Comparison of ENCODE assay signal across 8 cellular contexts in genomic region chr15:45036812-45037781, GRCh38. TPM values are rescaled to one million over a fixed set of nuclear protein-coding genes. Genes with fewer than 3 reads are reported as not detected.
DNase-seq lines count a peak whose midpoint lies in the region; ATAC-seq and TF ChIP-seq lines count a peak whose summit lies in the region.
"Not testable (repeated sequence)": the region's sequence is repeated elsewhere in the genome, so short reads cannot be mapped to it uniquely, and the experiment has no call there.

No MANE protein-coding gene starts in this region.

- CTCF ChIA-PET in activated naive CD4-positive, alpha-beta T cell treated with anti-CD3 and anti-CD28 coated beads, Interleukin-2, amount 10 ng/mL, durations not matched to agents 7 days and 5 days (lab: Charles Lee): interaction anchor here (0.6 to 3.6 kb wide), 15 partner anchors 10 to 460 kb away, joined by 3 to 22 read pairs (median 5); partner anchors contain the start of genes SORD and SPG11

- not testable (repeated sequence) for H3K36me3 Mint-ChIP-seq in activated naive CD4-positive, alpha-beta T cell treated with anti-CD3 and anti-CD28 coated beads, Interleukin-2, amount 10 ng/mL, durations not matched to agents 7 days and 5 days; osteocyte (ENCODE audit: unreplicated experiment)

- H3K9me3 ChIP-seq in SU-DHL-6 (ENCODE audit: insufficient read depth, low read length): not testable (repeated sequence)

- H3K27ac ChIP-seq in SU-DHL-6 (ENCODE audit: low read depth, low read length): not testable (repeated sequence)

- not testable (repeated sequence) for H4K20me1 ChIP-seq in SU-DHL-6 (ENCODE audit: low read depth, low read length)

- not testable (repeated sequence) for H2AFZ ChIP-seq in SU-DHL-6 (ENCODE audit: low read depth, low read length, severe bottlenecking)

- not testable (repeated sequence) for H3K27ac Mint-ChIP-seq in activated naive CD4-positive, alpha-beta T cell treated with anti-CD3 and anti-CD28 coated beads, Interleukin-2, amount 10 ng/mL, durations not matched to agents 7 days and 5 days
- peak overlapping the region; percentile 14 for H3K27ac Mint-ChIP-seq in osteocyte (ENCODE audit: unreplicated experiment)

- not testable (repeated sequence) for H3F3A ChIP-seq in SU-DHL-6 (ENCODE audit: insufficient read depth)

- H3K9me2 ChIP-seq in SU-DHL-6 (replicated peaks; ENCODE audit: insufficient read depth, low read length): not testable (repeated sequence)

- not testable (repeated sequence) for H3K36me3 ChIP-seq in SU-DHL-6 (ENCODE audit: low read length)

- H3K79me2 ChIP-seq in SU-DHL-6 (ENCODE audit: insufficient read depth, low read length): not testable (repeated sequence)

- DNase-seq in GM10266 (ENCODE audit: extremely low spot score): peak; percentile 65
- peak; percentile 60 for DNase-seq in NCI-H146 treated with DMSO at 0.1 percent for 48 hours (lab: John Stamatoyannopoulos, UW; ENCODE audit: unreplicated experiment)
- peak; percentile 83 for DNase-seq in activated naive CD4-positive, alpha-beta T cell treated with anti-CD3 and anti-CD28 coated beads, Interleukin-2, amount 10 ng/mL, durations not matched to agents 7 days and 5 days
- DNase-seq in germinal center (ENCODE audit: low spot score): peak; percentile 44
- DNase-seq in osteocyte (ENCODE audit: extremely low spot score, unreplicated experiment): not testable (repeated sequence)
- DNase-seq in superior temporal gyrus (ENCODE audit: extremely low spot score): peak; percentile 87

- peaks cover 25% of the 10 kb centered on the region for H3K4me1 Mint-ChIP-seq in activated naive CD4-positive, alpha-beta T cell treated with anti-CD3 and anti-CD28 coated beads, Interleukin-2, amount 10 ng/mL, durations not matched to agents 7 days and 5 days
- not testable (repeated sequence) for H3K4me1 Mint-ChIP-seq in osteocyte (ENCODE audit: unreplicated experiment)

- H3K4me3 ChIP-seq in SU-DHL-6 (ENCODE audit: insufficient read depth, low read length, poor library complexity, severe bottlenecking): not testable (repeated sequence)

- H3K27me3 ChIP-seq in SU-DHL-6 (ENCODE audit: low read length): not testable (repeated sequence)

- H3K9ac ChIP-seq in SU-DHL-6 (ENCODE audit: low read length): not testable (repeated sequence)

- not testable (repeated sequence) for H3K4me3 Mint-ChIP-seq in activated naive CD4-positive, alpha-beta T cell treated with anti-CD3 and anti-CD28 coated beads, Interleukin-2, amount 10 ng/mL, durations not matched to agents 7 days and 5 days; osteocyte (ENCODE audit: unreplicated experiment)

- TF ChIP-seq CTCF in GM10266 (IDR thresholded peaks at IDR 0.05; ENCODE audit: control insufficient read depth, insufficient read depth, low read depth, missing control alignments) (peak; percentile 97), SU-DHL-6 (IDR thresholded peaks at IDR 0.05; ENCODE audit: insufficient read depth, low read length, poor library complexity, severe bottlenecking) (peak; percentile 55), osteocyte (IDR thresholded peaks at IDR 0.05) (peak; percentile 90)

- H3K4me2 ChIP-seq in SU-DHL-6 (ENCODE audit: low read depth, low read length, poor library complexity, severe bottlenecking): not testable (repeated sequence)

- ATAC-seq in HG02759 (IDR thresholded peaks at IDR 0.05; ENCODE audit: unreplicated experiment): peak; percentile 93

- H3K27me3 Mint-ChIP-seq in activated naive CD4-positive, alpha-beta T cell treated with anti-CD3 and anti-CD28 coated beads, Interleukin-2, amount 10 ng/mL, durations not matched to agents 7 days and 5 days; osteocyte (ENCODE audit: unreplicated experiment): not testable (repeated sequence)

- not testable (repeated sequence) for H3K9me3 Mint-ChIP-seq in activated naive CD4-positive, alpha-beta T cell treated with anti-CD3 and anti-CD28 coated beads, Interleukin-2, amount 10 ng/mL, durations not matched to agents 7 days and 5 days; osteocyte (ENCODE audit: unreplicated experiment)

RNA-seq across cellular contexts. Expression of gene SORD, which starts 14.1 kb away (rescaled TPM):
- 9.6 and 9.8 TPM in 2 replicates for total RNA-seq in osteocyte
